In the genomic region with DNA sequence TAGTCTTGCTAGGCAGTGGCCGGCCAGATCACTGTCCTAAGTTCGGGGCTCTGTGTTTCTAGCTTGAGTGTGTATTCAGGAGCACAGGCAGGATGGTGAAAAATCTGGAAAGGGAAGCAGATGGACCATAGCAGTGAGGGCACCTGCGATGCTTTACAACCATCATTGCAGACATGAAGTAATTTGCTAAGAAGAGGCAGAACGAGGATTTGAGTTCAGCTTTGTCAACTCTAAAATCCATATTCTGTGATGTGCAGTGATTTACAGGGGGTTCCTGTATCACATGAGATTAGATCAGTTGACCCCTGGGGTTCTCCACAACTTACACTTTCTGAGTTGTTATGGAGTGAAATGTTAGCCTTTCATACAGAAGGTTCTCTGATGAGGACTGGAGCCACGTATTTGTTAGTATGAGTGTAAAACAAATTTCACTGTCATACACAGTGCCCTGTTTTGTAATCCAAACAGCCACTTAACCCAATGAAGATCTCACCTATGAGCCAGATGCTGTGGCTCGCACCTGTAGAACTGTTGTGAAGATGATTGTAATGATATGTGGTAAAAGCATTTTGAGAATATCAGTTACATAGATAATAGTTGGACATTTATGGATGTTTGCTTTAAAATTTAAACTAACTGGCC, we compare ENCODE assay signal across 6 cellular contexts.
A peak's percentile ranks its signal among the peaks of the same experiment; 100 is the strongest.
DNase-seq lines count a peak whose midpoint lies in the region; ATAC-seq and TF ChIP-seq lines count a peak whose summit lies in the region.
"Not testable (repeated sequence)": the region's sequence is repeated elsewhere in the genome, so short reads cannot be mapped to it uniquely, and the experiment has no call there.

No MANE protein-coding gene starts in this region.

- H3K36me3 ChIP-seq in fibroblast of lung (ENCODE audit: control insufficient read depth, insufficient read depth, low read length); lung (ENCODE audit: control insufficient read depth in 2 of 2, insufficient read depth in 2 of 2, low read length in 2 of 2): not testable (repeated sequence)

- H3K79me2 ChIP-seq in fibroblast of lung (ENCODE audit: control insufficient read depth, insufficient read depth, low read length): not testable (repeated sequence)

- H3K9me3 ChIP-seq in fibroblast of lung (ENCODE audit: control insufficient read depth, insufficient read depth, low read depth, low read length); lung (ENCODE audit: control insufficient read depth in 2 of 2, insufficient read depth in 1 of 2, low read length in 1 of 2): not testable (repeated sequence)

- TF ChIP-seq CTCF in fibroblast of lung (conservative IDR thresholded peaks at IDR 0.05 in 1 of 2, IDR thresholded peaks at IDR 0.05 in 1 of 2; ENCODE audit: low read depth in 1 of 2, low read length in 2 of 2); lung (IDR thresholded peaks at IDR 0.05; ENCODE audit: control extremely low read depth, extremely low read depth): not testable (repeated sequence)

- H2AFZ ChIP-seq in fibroblast of lung (ENCODE audit: low read length): not testable (repeated sequence)

- H3K9ac ChIP-seq in fibroblast of lung (ENCODE audit: insufficient read depth, low read length): not testable (repeated sequence)

- H3K4me3 ChIP-seq in fibroblast of lung (replicated peaks in 1 of 4; ENCODE audit: control extremely low read depth in 1 of 4, insufficient read depth in 1 of 4, low read depth in 3 of 4, low read length in 4 of 4); lung: not testable (repeated sequence)

- not testable (repeated sequence) for H3K4me1 ChIP-seq in fibroblast of lung (ENCODE audit: control insufficient read depth, extremely low read depth, insufficient read depth, low read length); lung (ENCODE audit: control insufficient read depth in 2 of 2, insufficient read depth in 2 of 2, low read length in 2 of 2)

- in situ Hi-C loops in Caki2 (cut with HindIII; ENCODE audit: low pct_unique_long_range_greater_than_20kb, low sequenced_read_pairs): not testable (repeated sequence)

- peak; percentile 34 for ATAC-seq in lung (ENCODE audit: insufficient read depth, low FRiP score)

- H3K27me3 ChIP-seq in fibroblast of lung (ENCODE audit: control insufficient read depth, insufficient read depth, low read length); lung (ENCODE audit: control insufficient read depth, insufficient read depth): not testable (repeated sequence)

- peak overlapping the region; percentile 25 for H3K4me2 ChIP-seq in fibroblast of lung (ENCODE audit: extremely low read depth, insufficient read depth, low read length)

- 75 to 86% methylated on average over 4 of the region's 6 CpGs for WGBS in lung, 2 donors

- not testable (repeated sequence) for H4K20me1 ChIP-seq in fibroblast of lung (ENCODE audit: control insufficient read depth, extremely low read depth, insufficient read depth, low read length)

- H3K27ac ChIP-seq in fibroblast of lung (ENCODE audit: insufficient read depth, low read length); lung (ENCODE audit: low read depth in 1 of 2, low read length in 1 of 2): not testable (repeated sequence)

- peak; percentile 14 for DNase-seq in Caki2 (ENCODE audit: low read depth)
- DNase-seq in NCI-H1092 treated with DMSO at 0.1 percent for 48 hours (lab: John Stamatoyannopoulos, UW): peak; percentile 4
- peak; percentile 7 for DNase-seq in NCI-H510A treated with DMSO at 0.1 percent for 48 hours (lab: John Stamatoyannopoulos, UW)
- peak; percentile 46 for DNase-seq in SHP77 treated with DMSO at 0.1 percent for 48 hours (lab: John Stamatoyannopoulos, UW)
- not testable (repeated sequence) for DNase-seq in fibroblast of lung (ENCODE audit: low read depth in 2 of 2); lung (ENCODE audit: low spot score)
